In genomic region chr5:32710335-32710858, GRCh38 we compare ENCODE assay signal across 8 cellular contexts. TPM values are rescaled to one million over a fixed set of nuclear protein-coding genes. Genes with fewer than 3 reads are reported as not detected.
A peak's percentile ranks its signal among the peaks of the same experiment; 100 is the strongest.
DNase-seq lines count a peak whose midpoint lies in the region; ATAC-seq and TF ChIP-seq lines count a peak whose summit lies in the region.

No MANE protein-coding gene starts in this region.

- H3K27ac ChIP-seq in MM.1S (ENCODE audit: low read length) (no peak overlapping the region), lung (ENCODE audit: low read depth in 1 of 2, low read length in 1 of 2) (peak overlapping the region; percentile 25 to 78), urinary bladder (ENCODE audit: low read depth) (no peak overlapping the region)

- DNase-seq in MM.1S (no peak), choroid plexus epithelial cell (ENCODE audit: low read depth) (no peak), lung (ENCODE audit: low spot score) (no peak)

- H3F3A ChIP-seq in MM.1S (ENCODE audit: insufficient read depth, low read length) = no peaks in the 10 kb centered on the region

- TF ChIP-seq CTCF in MM.1S (IDR thresholded peaks at IDR 0.05; ENCODE audit: low read length) (no peak), choroid plexus epithelial cell (conservative IDR thresholded peaks at IDR 0.05; ENCODE audit: low read depth, low read length) (no peak), lung (IDR thresholded peaks at IDR 0.05; ENCODE audit: control extremely low read depth, extremely low read depth) (no peak)

- H3K9me3 ChIP-seq in MM.1S (replicated peaks; ENCODE audit: insufficient read depth, low read length) (no peaks in the 10 kb centered on the region), lung (ENCODE audit: control insufficient read depth in 2 of 2, insufficient read depth in 1 of 2, low read length in 1 of 2) (peaks cover 0 to 2% of the 10 kb centered on the region in 2 donors)

- no peaks in the 10 kb centered on the region; the same call in 1 of the 2 replicates for H3K27me3 ChIP-seq in MM.1S (replicated peaks; ENCODE audit: insufficient read depth, low read length)
- no peaks in the 10 kb centered on the region for H3K27me3 ChIP-seq in lung (ENCODE audit: control insufficient read depth, insufficient read depth)

- peak overlapping the region; percentile 81 for H3K4me3 ChIP-seq in MM.1S (ENCODE audit: low read length)
- H3K4me3 ChIP-seq in choroid plexus epithelial cell (ENCODE audit: low read depth, low read length) = peak overlapping the region; percentile 70
- H3K4me3 ChIP-seq in lung = peak overlapping the region; percentile 51
- H3K4me3 ChIP-seq in urinary bladder (ENCODE audit: low read depth, low read length) = peak overlapping the region; percentile 64

- H3K4me2 ChIP-seq in MM.1S (ENCODE audit: low read depth, low read length) = peak overlapping the region; percentile 95

- H3K9ac ChIP-seq in MM.1S (ENCODE audit: low read length) = peak overlapping the region; percentile 2; the same call in 1 of the 2 replicates

- 1% methylated on average over 29 of the region's 29 CpGs for WGBS in lung, 2 donors
- WGBS in urinary bladder = under 1% methylated on average over 29 of the region's 29 CpGs

- H3K79me2 ChIP-seq in MM.1S (ENCODE audit: low read length) = no peaks in the 10 kb centered on the region

- H3K36me3 ChIP-seq in MM.1S (replicated peaks; ENCODE audit: insufficient read depth, low read length) (no peaks in the 10 kb centered on the region), lung (ENCODE audit: control insufficient read depth in 2 of 2, insufficient read depth in 2 of 2, low read length in 2 of 2) (no peaks in the 10 kb centered on the region), urinary bladder (ENCODE audit: insufficient read depth) (no peaks in the 10 kb centered on the region)

- no peaks in the 10 kb centered on the region for H4K20me1 ChIP-seq in MM.1S (ENCODE audit: insufficient read depth, low read length)

- peak overlapping the region; percentile 92 for H2AFZ ChIP-seq in MM.1S (ENCODE audit: low read length)

- H3K9me2 ChIP-seq in MM.1S (replicated peaks; ENCODE audit: insufficient read depth, low read length) = no peaks in the 10 kb centered on the region

- H3K4me1 ChIP-seq in MM.1S (ENCODE audit: low read length) = no peaks in the 10 kb centered on the region
- peaks cover 0 to 10% of the 10 kb centered on the region in 2 donors for H3K4me1 ChIP-seq in lung (ENCODE audit: control insufficient read depth in 2 of 2, insufficient read depth in 2 of 2, low read length in 2 of 2)
- no peaks in the 10 kb centered on the region for H3K4me1 ChIP-seq in urinary bladder (ENCODE audit: insufficient read depth)

- ATAC-seq in GM18511 (IDR thresholded peaks at IDR 0.05; ENCODE audit: unreplicated experiment) = peak; percentile 25
- no peak for ATAC-seq in lung (ENCODE audit: insufficient read depth, low FRiP score)
- ATAC-seq in GM19324 (IDR thresholded peaks at IDR 0.05; ENCODE audit: low FRiP score, unreplicated experiment) = no peak
- no peak for ATAC-seq in HG03571 (IDR thresholded peaks at IDR 0.05; ENCODE audit: unreplicated experiment)
- ATAC-seq in GM21381 (IDR thresholded peaks at IDR 0.05; ENCODE audit: unreplicated experiment) = no peak

RNA-seq across cellular contexts. Expression of gene NPR3, which starts 0.7 kb away (rescaled TPM):
- 10 to 100 TPM; 13.7 to 86.9 TPM for total RNA-seq in lung
- polyA plus RNA-seq in lung = 1 to 10 TPM; 3.9 to 4.0 TPM
- total RNA-seq in urinary bladder = 21.7 TPM
- polyA plus RNA-seq in urinary bladder = 1.8 TPM

Comparison
In these comparisons a context has a peak if more than half of its experiments do, and no peak if none do; other contexts are left out.
1. H3K27ac ChIP-seq: peak in lung (2 of 2); none in MM.1S (single experiment) and urinary bladder (single experiment).
2. Peak in every context shown above with its lines, with median percentiles within 50 percentile points of each other: H3K4me3 ChIP-seq.